Comparison of ENCODE assay signal across 8 cellular contexts in genomic region chr17:80981062-80981902, GRCh38. TPM values are rescaled to one million over a fixed set of nuclear protein-coding genes. Genes with fewer than 3 reads are reported as not detected.
DNase-seq lines count a peak whose midpoint lies in the region; ATAC-seq and TF ChIP-seq lines count a peak whose summit lies in the region.

No MANE protein-coding gene starts in this region.

- H3K4me1 Mint-ChIP-seq in stimulated activated naive CD8-positive, alpha-beta T cell treated with anti-CD3 and anti-CD28 coated beads, Interleukin-15, amount 100 ng/mL, for 72 hours, result peaks cover 13% of the 10 kb centered on the region

- H2AFZ ChIP-seq in MM.1S (ENCODE audit: low read length), result peak overlapping the region; percentile 42; the same call in 1 of the 2 replicates

- H3K4me3 ChIP-seq in MM.1S (ENCODE audit: low read length) (0 out of 2 replicates have a peak overlapping the region, but pooled peaks have one; percentile 25), iPS-20b (ENCODE audit: low read length) (peak overlapping the region; percentile 61; the same call in 1 of the 2 replicates)

- H3K4me1 ChIP-seq in MM.1S (ENCODE audit: low read length), result no peaks in the 10 kb centered on the region
- no peaks in the 10 kb centered on the region for H3K4me1 ChIP-seq in iPS-20b (ENCODE audit: insufficient read depth, low read length)

- peak; percentile 71 for TF ChIP-seq CTCF in MM.1S (IDR thresholded peaks at IDR 0.05; ENCODE audit: low read length)

- peak; percentile 2 to 60 for ATAC-seq in activated naive CD4-positive, alpha-beta T cell treated with anti-CD3 and anti-CD28 coated beads, Interleukin-2, amount 50 U/mL, for 72 hours
- ATAC-seq in stimulated activated naive CD8-positive, alpha-beta T cell treated with anti-CD3 and anti-CD28 coated beads, Interleukin-15, amount 100 ng/mL, for 72 hours, result peak; percentile 72
- ATAC-seq in HG03280 (IDR thresholded peaks at IDR 0.05; ENCODE audit: unreplicated experiment), result no peak

- H3K27ac ChIP-seq in MM.1S (ENCODE audit: low read length), result no peak overlapping the region
- no peak overlapping the region for H3K27ac ChIP-seq in iPS-20b (ENCODE audit: low read length)

- H3F3A ChIP-seq in MM.1S (ENCODE audit: insufficient read depth, low read length), result no peaks in the 10 kb centered on the region

- no peaks in the 10 kb centered on the region for H4K20me1 ChIP-seq in MM.1S (ENCODE audit: insufficient read depth, low read length)

- no peaks in the 10 kb centered on the region for H3K36me3 Mint-ChIP-seq in activated naive CD4-positive, alpha-beta T cell treated with anti-CD3 and anti-CD28 coated beads, Interleukin-2, amount 50 U/mL, for 72 hours

- peaks cover 41% of the 10 kb centered on the region for H3K27me3 ChIP-seq in MM.1S (replicated peaks; ENCODE audit: insufficient read depth, low read length)
- H3K27me3 ChIP-seq in iPS-20b (ENCODE audit: insufficient read depth, low read length), result peaks cover 16% of the 10 kb centered on the region

- peaks cover 0 to 9% of the 10 kb centered on the region in 2 donors for H3K9me3 Mint-ChIP-seq in activated naive CD4-positive, alpha-beta T cell treated with anti-CD3 and anti-CD28 coated beads, Interleukin-2, amount 50 U/mL, for 72 hours
- no peaks in the 10 kb centered on the region for H3K9me3 Mint-ChIP-seq in stimulated activated naive CD8-positive, alpha-beta T cell treated with anti-CD3 and anti-CD28 coated beads, Interleukin-15, amount 100 ng/mL, for 72 hours

- H3K4me2 ChIP-seq in MM.1S (ENCODE audit: low read depth, low read length), result peak overlapping the region; percentile 47; the same call in 1 of the 2 replicates

- peaks cover 23% of the 10 kb centered on the region for H3K27me3 Mint-ChIP-seq in stimulated activated naive CD8-positive, alpha-beta T cell treated with anti-CD3 and anti-CD28 coated beads, Interleukin-15, amount 100 ng/mL, for 72 hours

- DNase-seq in D341Med (ENCODE audit: low spot score) (peak; percentile 98), MM.1S (no peak), GM19240 (ENCODE audit: insufficient read length, low spot score) (no peak), NCI-H2107 treated with DMSO at 0.1 percent for 48 hours (lab: John Stamatoyannopoulos, UW; ENCODE audit: unreplicated experiment) (no peak)
- DNase-seq in activated naive CD4-positive, alpha-beta T cell treated with anti-CD3 and anti-CD28 coated beads, Interleukin-2, amount 50 U/mL, for 72 hours (ENCODE audit: low spot score in 2 of 2), result peak in 1 of 2 donors; percentile 75
- peak; percentile 44 to 57 for DNase-seq in stimulated activated naive CD8-positive, alpha-beta T cell treated with anti-CD3 and anti-CD28 coated beads, Interleukin-15, amount 100 ng/mL, for 72 hours

- no peak overlapping the region for H3K9ac ChIP-seq in MM.1S (ENCODE audit: low read length)
- H3K9ac ChIP-seq in iPS-20b (ENCODE audit: low read depth, low read length), result no peak overlapping the region

- H3K4me3 Mint-ChIP-seq in stimulated activated naive CD8-positive, alpha-beta T cell treated with anti-CD3 and anti-CD28 coated beads, Interleukin-15, amount 100 ng/mL, for 72 hours, result peak overlapping the region; percentile 56 to 67

- H3K27ac Mint-ChIP-seq in activated naive CD4-positive, alpha-beta T cell treated with anti-CD3 and anti-CD28 coated beads, Interleukin-2, amount 50 U/mL, for 72 hours, result peak overlapping the region in 1 of 2 donors; percentile 44
- H3K27ac Mint-ChIP-seq in stimulated activated naive CD8-positive, alpha-beta T cell treated with anti-CD3 and anti-CD28 coated beads, Interleukin-15, amount 100 ng/mL, for 72 hours, result no peak overlapping the region

- no peaks in the 10 kb centered on the region for H3K9me2 ChIP-seq in MM.1S (replicated peaks; ENCODE audit: insufficient read depth, low read length)

- H3K9me3 ChIP-seq in MM.1S (replicated peaks; ENCODE audit: insufficient read depth, low read length), result no peaks in the 10 kb centered on the region
- H3K9me3 ChIP-seq in iPS-20b (ENCODE audit: insufficient read depth, low read depth, low read length), result no peaks in the 10 kb centered on the region

- H3K79me2 ChIP-seq in MM.1S (ENCODE audit: low read length), result no peaks in the 10 kb centered on the region

- no peaks in the 10 kb centered on the region for H3K36me3 ChIP-seq in MM.1S (replicated peaks; ENCODE audit: insufficient read depth, low read length)
- H3K36me3 ChIP-seq in iPS-20b (ENCODE audit: insufficient read depth, low read depth, low read length), result no peaks in the 10 kb centered on the region

RNA-seq across cellular contexts. Expression of gene CHMP6, which starts 10.4 kb away (rescaled TPM):
- 10 to 100 TPM in 1 of 2 donors, 1 to 10 TPM in 1; 9.7 to 18.5 TPM for total RNA-seq in activated naive CD4-positive, alpha-beta T cell treated with anti-CD3 and anti-CD28 coated beads, Interleukin-2, amount 50 U/mL, for 72 hours

RNA-seq across cellular contexts. Expression of gene BAIAP2, which starts 53.7 kb away (rescaled TPM):
- 10 to 100 TPM in 1 of 2 donors, 1 to 10 TPM in 1; 6.2 to 13.2 TPM for total RNA-seq in activated naive CD4-positive, alpha-beta T cell treated with anti-CD3 and anti-CD28 coated beads, Interleukin-2, amount 50 U/mL, for 72 hours

Comparison
In these comparisons a context has a peak if more than half of its experiments do, and no peak if none do; other contexts are left out.
1. DNase-seq: peak in D341Med (single experiment) and stimulated activated naive CD8-positive, alpha-beta T cell treated with anti-CD3 and anti-CD28 coated beads, Interleukin-15, amount 100 ng/mL, for 72 hours (2 of 2); none in MM.1S (single experiment), GM19240 (single experiment) and NCI-H2107 treated with DMSO at 0.1 percent for 48 hours (single experiment).